31 cellular contexts compared by ENCODE assay signal in genomic region chr4:119861731-119862130, GRCh38.
DNase-seq lines count a peak whose midpoint lies in the region; ATAC-seq lines count a peak whose summit lies in the region.
"Had no signal": no experiment of that assay in that cellular context is flagged by ENCODE, and none has a peak within 500 bp of the region (broad histone marks: within the 10 kb centered on the region; RNA-seq: fewer than 3 reads in every experiment).

No MANE protein-coding gene starts in this region.

- no peak overlapping the region for H3K27ac Mint-ChIP-seq in stimulated activated naive CD8-positive, alpha-beta T cell treated with anti-CD3 and anti-CD28 coated beads, Interleukin-15, amount 100 ng/mL, for 72 hours
- H3K27ac Mint-ChIP-seq: activated CD8-positive, alpha-beta T cell treated with anti-CD3 and anti-CD28 coated beads for 36 hours; activated T-helper 17 cell treated with anti-CD3 and anti-CD28 coated beads, Interleukin-2, amount 50 U/mL, for 72 hours; CD8-positive, alpha-beta memory T cell; HFFc6; stimulated activated memory B cell treated with anti-CD40 and anti-IgM and Interleukin-4, amounts not matched to agents 10 μg/mL and 1 μg/mL and 100 μg/mL, for 72 hours; T-helper 1 cell treated with Interleukin-12 subunit alpha and Interleukin-12 subunit beta and Interleukin-4 antibody, amounts not matched to agents 30 μg/mL and 1 μg/mL, for 36 hours had no signal

- no peak for ATAC-seq in stimulated activated naive CD8-positive, alpha-beta T cell treated with anti-CD3 and anti-CD28 coated beads, Interleukin-15, amount 100 ng/mL, for 72 hours
- ATAC-seq in GM18517 (IDR thresholded peaks at IDR 0.05; ENCODE audit: unreplicated experiment) (no peak), GM19455 (IDR thresholded peaks at IDR 0.05; ENCODE audit: unreplicated experiment) (no peak)
- ATAC-seq: activated CD8-positive, alpha-beta T cell treated with anti-CD3 and anti-CD28 coated beads for 36 hours; activated T-helper 17 cell treated with anti-CD3 and anti-CD28 coated beads, Interleukin-2, amount 50 U/mL, for 72 hours; lower lobe of right lung; stimulated activated memory B cell treated with anti-CD40 and anti-IgM and Interleukin-4, amounts not matched to agents 10 μg/mL and 1 μg/mL and 100 μg/mL, for 72 hours; upper lobe of right lung had no signal

- in situ Hi-C loops in G401 (cut with HindIII; ENCODE audit: low sequenced_read_pairs), result no loop called here

- H3K4me1 Mint-ChIP-seq in stimulated activated naive CD8-positive, alpha-beta T cell treated with anti-CD3 and anti-CD28 coated beads, Interleukin-15, amount 100 ng/mL, for 72 hours, result no peaks in the 10 kb centered on the region
- H3K4me1 Mint-ChIP-seq: activated T-helper 17 cell treated with anti-CD3 and anti-CD28 coated beads, Interleukin-2, amount 50 U/mL, for 72 hours; CD8-positive, alpha-beta memory T cell; nephron progenitor cell; stimulated activated memory B cell treated with anti-CD40 and anti-IgM and Interleukin-4, amounts not matched to agents 10 μg/mL and 1 μg/mL and 100 μg/mL, for 72 hours had no signal

- H3K9me3 Mint-ChIP-seq in stimulated activated naive CD8-positive, alpha-beta T cell treated with anti-CD3 and anti-CD28 coated beads, Interleukin-15, amount 100 ng/mL, for 72 hours, result no peaks in the 10 kb centered on the region
- H3K9me3 Mint-ChIP-seq: activated CD8-positive, alpha-beta T cell treated with anti-CD3 and anti-CD28 coated beads for 36 hours; activated T-helper 17 cell treated with anti-CD3 and anti-CD28 coated beads, Interleukin-2, amount 50 U/mL, for 72 hours; CD8-positive, alpha-beta memory T cell; HFFc6; nephron progenitor cell; stimulated activated memory B cell treated with anti-CD40 and anti-IgM and Interleukin-4, amounts not matched to agents 10 μg/mL and 1 μg/mL and 100 μg/mL, for 72 hours; T-helper 1 cell treated with Interleukin-12 subunit alpha and Interleukin-12 subunit beta and Interleukin-4 antibody, amounts not matched to agents 30 μg/mL and 1 μg/mL, for 36 hours had no signal

- DNase-seq in G401 (ENCODE audit: low spot score) (peak; percentile 77), NCI-H446 (lab: John Stamatoyannopoulos, UW) (peak; percentile 23 to 65), cerebellar cortex (ENCODE audit: low spot score) (peak; percentile 68), mucosa of gallbladder (ENCODE audit: low spot score) (peak; percentile 50), foreskin melanocyte (no peak)
- no peak for DNase-seq in stimulated activated naive CD8-positive, alpha-beta T cell treated with anti-CD3 and anti-CD28 coated beads, Interleukin-15, amount 100 ng/mL, for 72 hours
- DNase-seq: ACHN; activated CD4-positive, alpha-beta T cell treated with anti-CD3 and anti-CD28 coated beads for 1 hour; activated CD8-positive, alpha-beta T cell treated with anti-CD3 and anti-CD28 coated beads for 36 hours; activated naive CD4-positive, alpha-beta T cell treated with anti-CD3 and anti-CD28 coated beads, Interleukin-2, amount 50 U/mL, for 16 hours; BE2C; CD8-positive, alpha-beta memory T cell; dermis blood vessel endothelial cell; GF-D8; HFFc6; islet precursor cell; Karpas-422; lower lobe of right lung; NCI-H1048; NCI-H1694 treated with DMSO at 0.1 percent for 48 hours; NCI-H2171; NCI-H524 treated with DMSO at 0.1 percent for 48 hours; nephron progenitor cell; SK-N-SH; stimulated activated CD4-positive, alpha-beta T cell treated with anti-CD3 and anti-CD28 coated beads, Interleukin-2, amount 100 ng/mL, for 48 hours; upper lobe of right lung had no signal

- H3K27me3 Mint-ChIP-seq in stimulated activated naive CD8-positive, alpha-beta T cell treated with anti-CD3 and anti-CD28 coated beads, Interleukin-15, amount 100 ng/mL, for 72 hours, result no peaks in the 10 kb centered on the region
- H3K27me3 Mint-ChIP-seq: activated CD8-positive, alpha-beta T cell treated with anti-CD3 and anti-CD28 coated beads for 36 hours; activated T-helper 17 cell treated with anti-CD3 and anti-CD28 coated beads, Interleukin-2, amount 50 U/mL, for 72 hours; CD8-positive, alpha-beta memory T cell; stimulated activated memory B cell treated with anti-CD40 and anti-IgM and Interleukin-4, amounts not matched to agents 10 μg/mL and 1 μg/mL and 100 μg/mL, for 72 hours had no signal

- H3K4me3 Mint-ChIP-seq in stimulated activated naive CD8-positive, alpha-beta T cell treated with anti-CD3 and anti-CD28 coated beads, Interleukin-15, amount 100 ng/mL, for 72 hours, result no peak overlapping the region
- H3K4me3 Mint-ChIP-seq: activated CD8-positive, alpha-beta T cell treated with anti-CD3 and anti-CD28 coated beads for 36 hours; activated T-helper 17 cell treated with anti-CD3 and anti-CD28 coated beads, Interleukin-2, amount 50 U/mL, for 72 hours; CD8-positive, alpha-beta memory T cell; HFFc6; nephron progenitor cell; stimulated activated memory B cell treated with anti-CD40 and anti-IgM and Interleukin-4, amounts not matched to agents 10 μg/mL and 1 μg/mL and 100 μg/mL, for 72 hours; T-helper 1 cell treated with Interleukin-12 subunit alpha and Interleukin-12 subunit beta and Interleukin-4 antibody, amounts not matched to agents 30 μg/mL and 1 μg/mL, for 36 hours had no signal

Comparison
In these comparisons a context has a peak if more than half of its experiments do, and no peak if none do; other contexts are left out.
1. DNase-seq: peak in G401 (single experiment), NCI-H446 (2 of 2), cerebellar cortex (single experiment) and mucosa of gallbladder (single experiment); none in foreskin melanocyte (single experiment) and stimulated activated naive CD8-positive, alpha-beta T cell treated with anti-CD3 and anti-CD28 coated beads, Interleukin-15, amount 100 ng/mL, for 72 hours (0 of 2).